In genomic region chr12:63714409-63714808, GRCh38 we compare ENCODE assay signal across 2 cellular contexts.
TF ChIP-seq lines count a peak whose summit lies in the region.

No MANE protein-coding gene starts in this region.

TF ChIP-seq in IMR-90, 13 proteins besides CTCF, POLR2A, EP300 and RAD21:
- peak; percentile 92 for TF ChIP-seq MAFK (IDR thresholded peaks at IDR 0.05; ENCODE audit: low read depth, low read length)

TF ChIP-seq in K562, 482 proteins besides CTCF, POLR2A, EP300 and RAD21:
- TF ChIP-seq MAFF (IDR thresholded peaks at IDR 0.05; ENCODE audit: low read length) (peak; percentile 53), MAFG (tag; conservative IDR thresholded peaks at IDR 0.05) (peak; percentile 61), MAFK (IDR thresholded peaks at IDR 0.05; ENCODE audit: low read length) (peak; percentile 71), C11orf30 (IDR thresholded peaks at IDR 0.05; ENCODE audit: low read depth) (peak; percentile 36; the same call in 1 of the 2 replicates), ZNF316 (IDR thresholded peaks at IDR 0.05) (peak; percentile 63)
